In genomic region chr7:84880326-84880997, GRCh38 we compare ENCODE assay signal across 5 cellular contexts.
DNase-seq lines count a peak whose midpoint lies in the region; ATAC-seq lines count a peak whose summit lies in the region.
"Not testable (repeated sequence)": the region's sequence is repeated elsewhere in the genome, so short reads cannot be mapped to it uniquely, and the experiment has no call there.

No MANE protein-coding gene starts in this region.

- not testable (repeated sequence) for H3K4me3 Mint-ChIP-seq in stimulated activated memory B cell treated with anti-CD40 and anti-IgM and Interleukin-4, amounts not matched to agents 10 μg/mL and 1 μg/mL and 100 μg/mL, for 72 hours

- not testable (repeated sequence) for H3K27ac Mint-ChIP-seq in stimulated activated memory B cell treated with anti-CD40 and anti-IgM and Interleukin-4, amounts not matched to agents 10 μg/mL and 1 μg/mL and 100 μg/mL, for 72 hours

- not testable (repeated sequence) for H3K9me3 Mint-ChIP-seq in stimulated activated memory B cell treated with anti-CD40 and anti-IgM and Interleukin-4, amounts not matched to agents 10 μg/mL and 1 μg/mL and 100 μg/mL, for 72 hours

- not testable (repeated sequence) for H3K36me3 Mint-ChIP-seq in stimulated activated memory B cell treated with anti-CD40 and anti-IgM and Interleukin-4, amounts not matched to agents 10 μg/mL and 1 μg/mL and 100 μg/mL, for 72 hours

- DNase-seq in ELF-1 (ENCODE audit: low read depth, low spot score) (peak; percentile 90), HuH-7.5 (ENCODE audit: low spot score) (peak; percentile 3), T47D (ENCODE audit: low read depth in 1 of 2, low spot score in 1 of 2) (peak; percentile 28 to 80), inferior parietal cortex (ENCODE audit: extremely low spot score) (peak; percentile 4)

- in situ Hi-C loops in T47D (cut with HindIII; ENCODE audit: low pct_unique_long_range_greater_than_20kb, low sequenced_read_pairs): not testable (repeated sequence)

- H3K27me3 Mint-ChIP-seq in stimulated activated memory B cell treated with anti-CD40 and anti-IgM and Interleukin-4, amounts not matched to agents 10 μg/mL and 1 μg/mL and 100 μg/mL, for 72 hours: not testable (repeated sequence)

- ATAC-seq in stimulated activated memory B cell treated with anti-CD40 and anti-IgM and Interleukin-4, amounts not matched to agents 10 μg/mL and 1 μg/mL and 100 μg/mL, for 72 hours: peak; percentile 51

- H3K4me1 Mint-ChIP-seq in stimulated activated memory B cell treated with anti-CD40 and anti-IgM and Interleukin-4, amounts not matched to agents 10 μg/mL and 1 μg/mL and 100 μg/mL, for 72 hours: not testable (repeated sequence)

Comparison
In these comparisons a context has a peak if more than half of its experiments do, and no peak if none do; other contexts are left out.
1. Peak in every context shown above with its lines: DNase-seq and ATAC-seq.
2. DNase-seq: peak in every context shown above with its lines; median percentile 90 in ELF-1; 54 in T47D; 4 in inferior parietal cortex; 3 in HuH-7.5.